Comparison of ENCODE assay signal across 32 cellular contexts in the genomic region with DNA sequence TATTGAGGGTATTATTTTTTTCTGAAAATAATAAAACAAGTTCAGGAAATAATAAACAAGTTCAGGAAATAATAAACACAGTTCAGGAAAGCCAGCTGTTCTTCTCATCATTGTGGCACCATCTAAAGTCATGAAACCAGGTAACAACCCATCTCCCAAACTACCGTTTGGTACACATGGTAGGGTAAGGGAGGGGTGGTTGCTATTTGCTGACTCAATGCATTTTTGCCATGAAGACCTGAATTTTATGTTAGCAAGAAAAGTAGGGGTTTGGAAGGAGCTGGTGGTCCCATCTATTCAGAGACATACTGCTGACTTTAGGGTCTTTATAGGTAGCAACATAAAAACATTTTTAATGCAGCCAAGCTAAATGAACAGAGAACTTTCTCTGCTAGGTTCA. TPM values are rescaled to one million over a fixed set of nuclear protein-coding genes. Genes with fewer than 3 reads are reported as not detected.
"Had no signal": no experiment of that assay in that cellular context is flagged by ENCODE, and none has a peak within 500 bp of the region (broad histone marks: within the 10 kb centered on the region; RNA-seq: fewer than 3 reads in every experiment).

No MANE protein-coding gene starts in this region.

- H3K4me1 Mint-ChIP-seq: endodermal cell, naive B cell had no signal

- H3K9me3 ChIP-seq: colonic mucosa, esophagus squamous epithelium, gastrocnemius medialis, heart right ventricle, left lung, lower lobe of right lung, mucosa of descending colon had no signal

- H3K4me3 Mint-ChIP-seq: dendritic cell treated with granulocyte-macrophage colony-stimulating factor and Interleukin-4, amounts not matched to agents 40 ng/mL and 50 ng/mL, for 4 days; effector memory CD8-positive, alpha-beta T cell; endodermal cell; mesothelial cell of epicardium; naive B cell had no signal

- ATAC-seq: effector memory CD8-positive, alpha-beta T cell; esophagus mucosa; gastrocnemius medialis; heart right ventricle; left cardiac atrium; left lung; left ventricle myocardium superior; lower lobe of right lung; mucosa of descending colon had no signal

- H3K36me3 Mint-ChIP-seq: mesothelial cell of epicardium, naive B cell had no signal

- DNase-seq: colonic mucosa; cortex of kidney; effector CD8-positive, alpha-beta T cell; effector memory CD8-positive, alpha-beta T cell; endodermal cell; erythroblast; esophagus squamous epithelium; foreskin fibroblast; foreskin melanocyte; gastrocnemius medialis; glutamatergic neuron; head of caudate nucleus; heart right ventricle; hippocampal formation; left cardiac atrium; left lung; left ventricle myocardium superior; lower lobe of right lung; mesenchymal stem cell; mucosa of descending colon; naive B cell had no signal

- H3K9me3 Mint-ChIP-seq: dendritic cell treated with granulocyte-macrophage colony-stimulating factor and Interleukin-4, amounts not matched to agents 40 ng/mL and 50 ng/mL, for 4 days; effector memory CD8-positive, alpha-beta T cell; endodermal cell; mesothelial cell of epicardium; naive B cell had no signal

- H3K27me3 ChIP-seq: colonic mucosa, esophagus squamous epithelium, gastrocnemius medialis had no signal

- H3K27me3 Mint-ChIP-seq: effector memory CD8-positive, alpha-beta T cell had no signal

- H3K27ac Mint-ChIP-seq: dendritic cell treated with granulocyte-macrophage colony-stimulating factor and Interleukin-4, amounts not matched to agents 40 ng/mL and 50 ng/mL, for 4 days; effector memory CD8-positive, alpha-beta T cell; endodermal cell; mesothelial cell of epicardium; naive B cell had no signal

- FAIRE-seq: endometrium, islet of Langerhans, keratinocyte had no signal

- H3K4me3 ChIP-seq: colonic mucosa, esophagus squamous epithelium, gastrocnemius medialis, heart right ventricle, left lung, lower lobe of right lung, mucosa of descending colon had no signal

- H3K27ac ChIP-seq: colonic mucosa, epithelial cell of prostate, esophagus squamous epithelium, gastrocnemius medialis, heart right ventricle, left lung, lower lobe of right lung had no signal

- H3K36me3 ChIP-seq: colonic mucosa, esophagus squamous epithelium, gastrocnemius medialis, heart right ventricle, left lung, lower lobe of right lung had no signal

- H3K4me1 ChIP-seq: colonic mucosa, esophagus squamous epithelium, gastrocnemius medialis, heart right ventricle, left lung, lower lobe of right lung had no signal

RNA-seq across cellular contexts. Expression of a gene that starts 41.0 kb away (rescaled TPM):
- total RNA-seq: colonic mucosa, glomerular endothelial cell, kidney epithelial cell, mesenteric fat pad, myocyte had no signal
- polyA plus RNA-seq: keratinocyte had no signal
